In genomic region chr7:126493801-126494200, GRCh38 we compare ENCODE assay signal across 19 cellular contexts.
"Had no signal": no experiment of that assay in that cellular context is flagged by ENCODE, and none has a peak within 500 bp of the region (broad histone marks: within the 10 kb centered on the region; RNA-seq: fewer than 3 reads in every experiment).

No MANE protein-coding gene starts in this region.

- H3K4me1 ChIP-seq: colonic mucosa, transverse colon had no signal

- H3K27me3 Mint-ChIP-seq: naive thymus-derived CD4-positive, alpha-beta T cell; stimulated activated naive B cell treated with anti-CD40 and anti-IgM and Interleukin-4, amounts not matched to agents 10 μg/mL and 1 μg/mL and 100 μg/mL, for 72 hours had no signal

- H3K4me3 ChIP-seq: colonic mucosa, heart left ventricle, sigmoid colon, skin epidermis, stomach, thoracic aorta, transverse colon had no signal

- H3K4me3 Mint-ChIP-seq: naive thymus-derived CD4-positive, alpha-beta T cell; stimulated activated naive B cell treated with anti-CD40 and anti-IgM and Interleukin-4, amounts not matched to agents 10 μg/mL and 1 μg/mL and 100 μg/mL, for 72 hours had no signal

- H3K36me3 ChIP-seq: colonic mucosa, heart left ventricle, neutrophil, sigmoid colon, stomach, thoracic aorta, transverse colon had no signal

- H3K9me3 ChIP-seq: colonic mucosa, heart left ventricle, neutrophil, sigmoid colon, stomach, thoracic aorta, transverse colon had no signal

- H3K4me1 Mint-ChIP-seq: naive thymus-derived CD4-positive, alpha-beta T cell; stimulated activated naive B cell treated with anti-CD40 and anti-IgM and Interleukin-4, amounts not matched to agents 10 μg/mL and 1 μg/mL and 100 μg/mL, for 72 hours had no signal

- ATAC-seq: left colon; naive thymus-derived CD4-positive, alpha-beta T cell; stimulated activated naive B cell treated with anti-CD40 and anti-IgM and Interleukin-4, amounts not matched to agents 10 μg/mL and 1 μg/mL and 100 μg/mL, for 72 hours had no signal

- DNase-seq: colonic mucosa; dermis blood vessel endothelial cell; foreskin melanocyte; heart left ventricle; hippocampal formation; left colon; mammary epithelial cell; naive thymus-derived CD4-positive, alpha-beta T cell; posterior cingulate gyrus; sigmoid colon; stimulated activated CD4-positive, alpha-beta T cell treated with anti-CD3 and anti-CD28 coated beads, Interleukin-2, amount 100 ng/mL, for 24 hours; stimulated activated CD4-positive, alpha-beta T cell treated with anti-CD3 and anti-CD28 coated beads, Interleukin-4, amount 100 ng/mL, for 4 hours; stimulated activated naive B cell treated with anti-CD40 and anti-IgM and Interleukin-4, amounts not matched to agents 10 μg/mL and 1 μg/mL and 100 μg/mL, for 72 hours; stomach; substantia nigra; transverse colon had no signal

- H3K27me3 ChIP-seq: colonic mucosa, heart left ventricle, neutrophil, sigmoid colon, stomach, transverse colon had no signal

- H3K27ac ChIP-seq: colonic mucosa, neutrophil, sigmoid colon, skin epidermis, stomach, thoracic aorta, transverse colon had no signal

- H3K27ac Mint-ChIP-seq: naive thymus-derived CD4-positive, alpha-beta T cell; stimulated activated naive B cell treated with anti-CD40 and anti-IgM and Interleukin-4, amounts not matched to agents 10 μg/mL and 1 μg/mL and 100 μg/mL, for 72 hours had no signal

- H3K36me3 Mint-ChIP-seq: naive thymus-derived CD4-positive, alpha-beta T cell; stimulated activated naive B cell treated with anti-CD40 and anti-IgM and Interleukin-4, amounts not matched to agents 10 μg/mL and 1 μg/mL and 100 μg/mL, for 72 hours had no signal
